Comparison of ENCODE assay signal across 8 cellular contexts in the genomic region with DNA sequence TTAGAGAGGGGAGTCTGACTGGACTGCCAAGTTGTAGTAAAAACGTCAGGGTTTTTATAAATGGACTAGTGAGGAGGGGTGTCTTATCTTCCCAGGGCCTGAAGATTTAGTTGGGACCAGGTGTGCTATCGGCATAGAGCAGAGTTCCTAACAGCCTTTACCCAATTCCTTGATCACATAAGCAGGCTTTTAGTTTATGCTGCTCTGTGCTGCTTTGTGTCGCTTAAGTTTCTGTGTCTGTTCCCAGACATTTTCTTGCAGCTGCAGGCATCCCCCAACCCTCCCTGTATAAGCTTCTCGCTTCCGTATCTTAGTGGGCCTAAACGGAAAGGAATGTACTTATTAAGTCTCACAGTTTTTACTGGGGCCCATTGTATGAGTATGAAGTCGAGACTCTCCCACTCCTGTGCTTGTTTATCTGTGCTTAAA. TPM values are rescaled to one million over a fixed set of nuclear protein-coding genes. Genes with fewer than 3 reads are reported as not detected.
DNase-seq lines count a peak whose midpoint lies in the region; ATAC-seq lines count a peak whose summit lies in the region.

No MANE protein-coding gene starts in this region.

- no peaks in the 10 kb centered on the region for H3K9me3 ChIP-seq in SJCRH30 (replicated peaks)

- no peak for ATAC-seq in HG03469 (IDR thresholded peaks at IDR 0.05; ENCODE audit: unreplicated experiment)

- H3K27ac ChIP-seq in SJCRH30 (peak overlapping the region; percentile 66), rectal smooth muscle tissue (ENCODE audit: low read depth, low read length) (no peak overlapping the region)

- DNase-seq in Daoy (ENCODE audit: low read depth) (peak; percentile 83), SJCRH30 (peak; percentile 48 to 62), fibroblast of the conjunctiva (ENCODE audit: low read depth) (peak; percentile 55), T-helper 1 cell (no peak), NCI-H2029 treated with DMSO at 0.1 percent for 48 hours (lab: John Stamatoyannopoulos, UW) (no peak)
- DNase-seq in activated effector memory CD4-positive, alpha-beta T cell treated with Interleukin-2 at 50 U/mL for 16 hours = no peak

- peak overlapping the region; percentile 45 for H3K4me3 ChIP-seq in SJCRH30
- H3K4me3 ChIP-seq in rectal smooth muscle tissue (ENCODE audit: low read length) = peak overlapping the region; percentile 58

- H3K9ac ChIP-seq in rectal smooth muscle tissue (ENCODE audit: low read length) = no peak overlapping the region

- peaks cover 16% of the 10 kb centered on the region for H3K4me1 ChIP-seq in SJCRH30
- peaks cover 11% of the 10 kb centered on the region for H3K4me1 ChIP-seq in rectal smooth muscle tissue (ENCODE audit: control insufficient read depth, insufficient read depth, low read length)

- no peaks in the 10 kb centered on the region for H3K27me3 ChIP-seq in SJCRH30
- H3K27me3 ChIP-seq in rectal smooth muscle tissue (ENCODE audit: control insufficient read depth, insufficient read depth, low read length) = no peaks in the 10 kb centered on the region

- H3K36me3 ChIP-seq in SJCRH30 (peaks cover 4% of the 10 kb centered on the region), rectal smooth muscle tissue (ENCODE audit: control insufficient read depth, insufficient read depth, low read length) (peaks cover 3% of the 10 kb centered on the region)

RNA-seq across cellular contexts. Expression of a gene that starts 2.6 kb away (rescaled TPM):
- total RNA-seq in Daoy (2014; rRNA removed; shearing (Covaris generic)) = 27.1 and 35.5 TPM in 2 replicates
- 56.8 and 65.0 TPM in 2 replicates for total RNA-seq in SJCRH30 (2014; rRNA removed; shearing (Covaris generic))

Comparison
In these comparisons a context has a peak if more than half of its experiments do, and no peak if none do; other contexts are left out.
1. DNase-seq: peak in Daoy (single experiment), SJCRH30 (2 of 2) and fibroblast of the conjunctiva (single experiment); none in T-helper 1 cell (0 of 5), NCI-H2029 treated with DMSO at 0.1 percent for 48 hours (single experiment) and activated effector memory CD4-positive, alpha-beta T cell treated with Interleukin-2 at 50 U/mL for 16 hours (single experiment).